1 cellular context compared by ENCODE assay signal in the genomic region with DNA sequence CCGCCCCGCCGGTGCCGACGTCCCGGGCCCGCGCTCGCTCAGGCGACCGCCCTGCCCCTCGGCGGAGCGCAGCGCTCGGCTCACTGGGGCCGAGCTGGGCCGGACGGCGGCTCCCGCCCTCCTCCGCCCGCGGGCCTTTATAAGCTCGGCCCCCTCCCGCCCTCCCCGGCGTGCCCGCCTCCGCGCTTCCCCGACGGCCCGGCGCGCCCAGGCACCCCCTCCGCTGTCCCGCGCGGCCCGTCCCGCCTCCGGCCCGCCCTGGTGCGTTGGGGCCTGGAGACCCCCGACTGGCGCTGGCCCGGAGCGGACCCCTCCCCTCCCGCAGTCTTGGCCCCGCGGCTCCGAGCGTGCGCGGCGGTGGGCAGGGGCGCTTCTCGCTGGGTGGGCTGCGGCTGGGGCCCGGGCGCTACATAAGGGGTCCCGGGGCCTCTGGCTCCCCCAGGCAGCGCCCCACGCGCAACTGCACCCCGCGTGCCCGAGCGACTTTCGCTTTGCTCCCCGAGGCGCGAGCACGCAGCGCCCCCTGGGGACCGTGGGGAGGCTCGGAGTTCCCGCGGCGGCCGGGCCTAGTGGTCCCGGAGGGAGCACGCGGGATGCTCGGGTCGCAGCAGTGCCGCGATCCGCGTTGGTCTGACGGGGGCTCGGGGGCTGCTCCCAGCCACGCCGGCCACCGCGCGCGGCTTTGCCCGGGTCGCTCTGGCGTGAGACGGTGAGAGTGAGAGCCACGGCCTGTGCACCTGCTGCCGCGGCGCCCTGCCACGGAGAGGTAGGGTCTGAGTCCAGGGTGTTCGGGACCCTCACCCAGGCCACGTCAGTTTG.
TF ChIP-seq lines count a peak whose summit lies in the region.

A gene with protein sequence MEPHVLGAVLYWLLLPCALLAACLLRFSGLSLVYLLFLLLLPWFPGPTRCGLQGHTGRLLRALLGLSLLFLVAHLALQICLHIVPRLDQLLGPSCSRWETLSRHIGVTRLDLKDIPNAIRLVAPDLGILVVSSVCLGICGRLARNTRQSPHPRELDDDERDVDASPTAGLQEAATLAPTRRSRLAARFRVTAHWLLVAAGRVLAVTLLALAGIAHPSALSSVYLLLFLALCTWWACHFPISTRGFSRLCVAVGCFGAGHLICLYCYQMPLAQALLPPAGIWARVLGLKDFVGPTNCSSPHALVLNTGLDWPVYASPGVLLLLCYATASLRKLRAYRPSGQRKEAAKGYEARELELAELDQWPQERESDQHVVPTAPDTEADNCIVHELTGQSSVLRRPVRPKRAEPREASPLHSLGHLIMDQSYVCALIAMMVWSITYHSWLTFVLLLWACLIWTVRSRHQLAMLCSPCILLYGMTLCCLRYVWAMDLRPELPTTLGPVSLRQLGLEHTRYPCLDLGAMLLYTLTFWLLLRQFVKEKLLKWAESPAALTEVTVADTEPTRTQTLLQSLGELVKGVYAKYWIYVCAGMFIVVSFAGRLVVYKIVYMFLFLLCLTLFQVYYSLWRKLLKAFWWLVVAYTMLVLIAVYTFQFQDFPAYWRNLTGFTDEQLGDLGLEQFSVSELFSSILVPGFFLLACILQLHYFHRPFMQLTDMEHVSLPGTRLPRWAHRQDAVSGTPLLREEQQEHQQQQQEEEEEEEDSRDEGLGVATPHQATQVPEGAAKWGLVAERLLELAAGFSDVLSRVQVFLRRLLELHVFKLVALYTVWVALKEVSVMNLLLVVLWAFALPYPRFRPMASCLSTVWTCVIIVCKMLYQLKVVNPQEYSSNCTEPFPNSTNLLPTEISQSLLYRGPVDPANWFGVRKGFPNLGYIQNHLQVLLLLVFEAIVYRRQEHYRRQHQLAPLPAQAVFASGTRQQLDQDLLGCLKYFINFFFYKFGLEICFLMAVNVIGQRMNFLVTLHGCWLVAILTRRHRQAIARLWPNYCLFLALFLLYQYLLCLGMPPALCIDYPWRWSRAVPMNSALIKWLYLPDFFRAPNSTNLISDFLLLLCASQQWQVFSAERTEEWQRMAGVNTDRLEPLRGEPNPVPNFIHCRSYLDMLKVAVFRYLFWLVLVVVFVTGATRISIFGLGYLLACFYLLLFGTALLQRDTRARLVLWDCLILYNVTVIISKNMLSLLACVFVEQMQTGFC (N-terminal part only) (minus strand): TSS at position 115 of the 819 bp plus-strand sequence. CDS start 256 bp downstream, outside the sequence.

TF ChIP-seq in HepG2, 621 proteins besides CTCF, POLR2A, EP300 and RAD21 (continued from another document and continues in another):
- TF ChIP-seq ZNF30 (CRISPR knock-in tag; IDR thresholded peaks at IDR 0.05) (no peak), ZFP36L1 (CRISPR knock-in tag; IDR thresholded peaks at IDR 0.05) (0 out of 2 replicates have a peak, but pooled peaks have one; percentile 45), RFX3 (CRISPR knock-in tag; IDR thresholded peaks at IDR 0.05) (no peak), ZNF432 (CRISPR knock-in tag; IDR thresholded peaks at IDR 0.05; ENCODE audit: borderline replicate concordance) (no peak), FOXA1 (IDR thresholded peaks at IDR 0.05) (no peak), FOXA1 (CRISPR knock-in tag; IDR thresholded peaks at IDR 0.05) (no peak), MATR3 (CRISPR knock-in tag; IDR thresholded peaks at IDR 0.05) (0 out of 2 replicates have a peak, but pooled peaks have one; percentile 86), ZNF552 (CRISPR knock-in tag; IDR thresholded peaks at IDR 0.05; ENCODE audit: borderline replicate concordance) (peak; percentile 87; the same call in 1 of the 2 replicates), ZNF274 (CRISPR knock-in tag; IDR thresholded peaks at IDR 0.05) (peak; percentile 77; the same call in 1 of the 2 replicates), RNF2 (conservative IDR thresholded peaks at IDR 0.05; ENCODE audit: low read depth) (peak; percentile 20; the same call in 1 of the 2 replicates), FOXJ3 (CRISPR knock-in tag; IDR thresholded peaks at IDR 0.05; ENCODE audit: borderline replicate concordance) (no peak), SRSF1 (optimal IDR thresholded peaks at IDR 0.05; ENCODE audit: low read depth, low read length) (no peak), ZNF703 (CRISPR knock-in tag; IDR thresholded peaks at IDR 0.05; ENCODE audit: borderline replicate concordance) (no peak), BORCS8-MEF2B (CRISPR knock-in tag; IDR thresholded peaks at IDR 0.05) (peak; percentile 86; the same call in 1 of the 2 replicates), NCOR1 (IDR thresholded peaks at IDR 0.05; ENCODE audit: borderline replicate concordance, low read length) (no peak), ZNF615 (CRISPR knock-in tag; IDR thresholded peaks at IDR 0.05; ENCODE audit: borderline replicate concordance) (no peak), NFE2L1 (CRISPR knock-in tag; IDR thresholded peaks at IDR 0.05; ENCODE audit: borderline replicate concordance) (no peak; the same call in 1 of the 2 replicates), FOXC1 (CRISPR knock-in tag; IDR thresholded peaks at IDR 0.05; ENCODE audit: borderline replicate concordance) (peak; percentile 97), HNRNPUL1 (IDR thresholded peaks at IDR 0.05; ENCODE audit: low read depth, low read length) (no peak; the same call in 1 of the 2 replicates), SIX1 (CRISPR knock-in tag; IDR thresholded peaks at IDR 0.05; ENCODE audit: borderline replicate concordance) (no peak), EZH2 (conservative IDR thresholded peaks at IDR 0.05; ENCODE audit: low read depth, low read length) (no peak), ZNF878 (CRISPR knock-in tag; IDR thresholded peaks at IDR 0.05) (no peak), ZNF598 (CRISPR knock-in tag; IDR thresholded peaks at IDR 0.05; ENCODE audit: borderline replicate concordance) (peak; percentile 23; the same call in 1 of the 2 replicates), YEATS2 (CRISPR knock-in tag; IDR thresholded peaks at IDR 0.05; ENCODE audit: borderline replicate concordance) (no peak), SATB2 (CRISPR knock-in tag; IDR thresholded peaks at IDR 0.05) (0 out of 2 replicates have a peak, but pooled peaks have one; percentile 75), PCBP1 (IDR thresholded peaks at IDR 0.05; ENCODE audit: borderline replicate concordance, low read depth, low read length) (0 out of 2 replicates have a peak, but pooled peaks have one; percentile 11), CENPT (CRISPR knock-in tag; IDR thresholded peaks at IDR 0.05; ENCODE audit: low read depth) (peak; percentile 87; the same call in 1 of the 2 replicates), GABPB1 (CRISPR knock-in tag; IDR thresholded peaks at IDR 0.05) (peak; percentile 63; the same call in 1 of the 2 replicates), ZNF629 (CRISPR knock-in tag; conservative IDR thresholded peaks at IDR 0.05) (peak; percentile 42), MAFG (CRISPR knock-in tag; IDR thresholded peaks at IDR 0.05) (no peak), ZNF780A (CRISPR knock-in tag; IDR thresholded peaks at IDR 0.05) (no peak), YY1 (IDR thresholded peaks at IDR 0.05; ENCODE audit: insufficient read depth, insufficient replicate concordance, low read depth, low read length) (no peak), ZNF549 (CRISPR knock-in tag; IDR thresholded peaks at IDR 0.05) (no peak), CHD4 (IDR thresholded peaks at IDR 0.05; ENCODE audit: borderline replicate concordance, low read length) (no peak), PLRG1 (conservative IDR thresholded peaks at IDR 0.05) (no peak), ZNF34 (CRISPR knock-in tag; IDR thresholded peaks at IDR 0.05; ENCODE audit: borderline replicate concordance) (peak; percentile 25; the same call in 1 of the 2 replicates), SP5 (CRISPR knock-in tag; IDR thresholded peaks at IDR 0.05; ENCODE audit: borderline replicate concordance, low read depth) (no peak), ZNF567 (CRISPR knock-in tag; IDR thresholded peaks at IDR 0.05; ENCODE audit: borderline replicate concordance) (0 out of 2 replicates have a peak, but pooled peaks have one; percentile 76)
- TF ChIP-seq, protein P1, sequence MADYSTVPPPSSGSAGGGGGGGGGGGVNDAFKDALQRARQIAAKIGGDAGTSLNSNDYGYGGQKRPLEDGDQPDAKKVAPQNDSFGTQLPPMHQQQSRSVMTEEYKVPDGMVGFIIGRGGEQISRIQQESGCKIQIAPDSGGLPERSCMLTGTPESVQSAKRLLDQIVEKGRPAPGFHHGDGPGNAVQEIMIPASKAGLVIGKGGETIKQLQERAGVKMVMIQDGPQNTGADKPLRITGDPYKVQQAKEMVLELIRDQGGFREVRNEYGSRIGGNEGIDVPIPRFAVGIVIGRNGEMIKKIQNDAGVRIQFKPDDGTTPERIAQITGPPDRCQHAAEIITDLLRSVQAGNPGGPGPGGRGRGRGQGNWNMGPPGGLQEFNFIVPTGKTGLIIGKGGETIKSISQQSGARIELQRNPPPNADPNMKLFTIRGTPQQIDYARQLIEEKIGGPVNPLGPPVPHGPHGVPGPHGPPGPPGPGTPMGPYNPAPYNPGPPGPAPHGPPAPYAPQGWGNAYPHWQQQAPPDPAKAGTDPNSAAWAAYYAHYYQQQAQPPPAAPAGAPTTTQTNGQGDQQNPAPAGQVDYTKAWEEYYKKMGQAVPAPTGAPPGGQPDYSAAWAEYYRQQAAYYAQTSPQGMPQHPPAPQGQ (CRISPR knock-in tag; IDR thresholded peaks at IDR 0.05; ENCODE audit: borderline replicate concordance): no peak
- TF ChIP-seq, protein P2, sequence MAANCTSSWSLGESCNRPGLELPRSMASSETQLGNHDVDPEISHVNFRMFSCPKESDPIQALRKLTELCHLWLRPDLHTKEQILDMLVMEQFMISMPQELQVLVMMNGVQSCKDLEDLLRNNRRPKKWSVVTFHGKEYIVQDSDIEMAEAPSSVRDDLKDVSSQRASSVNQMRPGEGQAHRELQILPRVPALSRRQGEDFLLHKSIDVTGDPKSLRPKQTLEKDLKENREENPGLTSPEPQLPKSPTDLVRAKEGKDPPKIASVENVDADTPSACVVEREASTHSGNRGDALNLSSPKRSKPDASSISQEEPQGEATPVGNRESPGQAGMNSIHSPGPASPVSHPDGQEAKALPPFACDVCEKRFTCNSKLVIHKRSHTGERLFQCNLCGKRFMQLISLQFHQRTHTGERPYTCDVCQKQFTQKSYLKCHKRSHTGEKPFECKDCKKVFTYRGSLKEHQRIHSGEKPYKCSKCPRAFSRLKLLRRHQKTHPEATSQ (CRISPR knock-in tag; IDR thresholded peaks at IDR 0.05; ENCODE audit: borderline replicate concordance): 0 out of 2 replicates have a peak, but pooled peaks have one; percentile 54
- TF ChIP-seq, protein P3, sequence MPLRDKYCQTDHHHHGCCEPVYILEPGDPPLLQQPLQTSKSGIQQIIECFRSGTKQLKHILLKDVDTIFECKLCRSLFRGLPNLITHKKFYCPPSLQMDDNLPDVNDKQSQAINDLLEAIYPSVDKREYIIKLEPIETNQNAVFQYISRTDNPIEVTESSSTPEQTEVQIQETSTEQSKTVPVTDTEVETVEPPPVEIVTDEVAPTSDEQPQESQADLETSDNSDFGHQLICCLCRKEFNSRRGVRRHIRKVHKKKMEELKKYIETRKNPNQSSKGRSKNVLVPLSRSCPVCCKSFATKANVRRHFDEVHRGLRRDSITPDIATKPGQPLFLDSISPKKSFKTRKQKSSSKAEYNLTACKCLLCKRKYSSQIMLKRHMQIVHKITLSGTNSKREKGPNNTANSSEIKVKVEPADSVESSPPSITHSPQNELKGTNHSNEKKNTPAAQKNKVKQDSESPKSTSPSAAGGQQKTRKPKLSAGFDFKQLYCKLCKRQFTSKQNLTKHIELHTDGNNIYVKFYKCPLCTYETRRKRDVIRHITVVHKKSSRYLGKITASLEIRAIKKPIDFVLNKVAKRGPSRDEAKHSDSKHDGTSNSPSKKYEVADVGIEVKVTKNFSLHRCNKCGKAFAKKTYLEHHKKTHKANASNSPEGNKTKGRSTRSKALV (CRISPR knock-in tag; IDR thresholded peaks at IDR 0.05): peak; percentile 51; the same call in 1 of the 2 replicates
- TF ChIP-seq, protein P4, sequence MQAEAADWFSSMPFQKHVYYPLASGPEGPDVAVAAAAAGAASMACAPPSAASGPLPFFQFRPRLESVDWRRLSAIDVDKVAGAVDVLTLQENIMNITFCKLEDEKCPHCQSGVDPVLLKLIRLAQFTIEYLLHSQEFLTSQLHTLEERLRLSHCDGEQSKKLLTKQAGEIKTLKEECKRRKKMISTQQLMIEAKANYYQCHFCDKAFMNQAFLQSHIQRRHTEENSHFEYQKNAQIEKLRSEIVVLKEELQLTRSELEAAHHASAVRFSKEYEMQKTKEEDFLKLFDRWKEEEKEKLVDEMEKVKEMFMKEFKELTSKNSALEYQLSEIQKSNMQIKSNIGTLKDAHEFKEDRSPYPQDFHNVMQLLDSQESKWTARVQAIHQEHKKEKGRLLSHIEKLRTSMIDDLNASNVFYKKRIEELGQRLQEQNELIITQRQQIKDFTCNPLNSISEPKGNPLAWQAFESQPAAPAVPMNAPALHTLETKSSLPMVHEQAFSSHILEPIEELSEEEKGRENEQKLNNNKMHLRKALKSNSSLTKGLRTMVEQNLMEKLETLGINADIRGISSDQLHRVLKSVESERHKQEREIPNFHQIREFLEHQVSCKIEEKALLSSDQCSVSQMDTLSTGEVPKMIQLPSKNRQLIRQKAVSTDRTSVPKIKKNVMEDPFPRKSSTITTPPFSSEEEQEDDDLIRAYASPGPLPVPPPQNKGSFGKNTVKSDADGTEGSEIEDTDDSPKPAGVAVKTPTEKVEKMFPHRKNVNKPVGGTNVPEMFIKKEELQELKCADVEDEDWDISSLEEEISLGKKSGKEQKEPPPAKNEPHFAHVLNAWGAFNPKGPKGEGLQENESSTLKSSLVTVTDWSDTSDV (CRISPR knock-in tag; IDR thresholded peaks at IDR 0.05): peak; percentile 97
- TF ChIP-seq, protein P5, sequence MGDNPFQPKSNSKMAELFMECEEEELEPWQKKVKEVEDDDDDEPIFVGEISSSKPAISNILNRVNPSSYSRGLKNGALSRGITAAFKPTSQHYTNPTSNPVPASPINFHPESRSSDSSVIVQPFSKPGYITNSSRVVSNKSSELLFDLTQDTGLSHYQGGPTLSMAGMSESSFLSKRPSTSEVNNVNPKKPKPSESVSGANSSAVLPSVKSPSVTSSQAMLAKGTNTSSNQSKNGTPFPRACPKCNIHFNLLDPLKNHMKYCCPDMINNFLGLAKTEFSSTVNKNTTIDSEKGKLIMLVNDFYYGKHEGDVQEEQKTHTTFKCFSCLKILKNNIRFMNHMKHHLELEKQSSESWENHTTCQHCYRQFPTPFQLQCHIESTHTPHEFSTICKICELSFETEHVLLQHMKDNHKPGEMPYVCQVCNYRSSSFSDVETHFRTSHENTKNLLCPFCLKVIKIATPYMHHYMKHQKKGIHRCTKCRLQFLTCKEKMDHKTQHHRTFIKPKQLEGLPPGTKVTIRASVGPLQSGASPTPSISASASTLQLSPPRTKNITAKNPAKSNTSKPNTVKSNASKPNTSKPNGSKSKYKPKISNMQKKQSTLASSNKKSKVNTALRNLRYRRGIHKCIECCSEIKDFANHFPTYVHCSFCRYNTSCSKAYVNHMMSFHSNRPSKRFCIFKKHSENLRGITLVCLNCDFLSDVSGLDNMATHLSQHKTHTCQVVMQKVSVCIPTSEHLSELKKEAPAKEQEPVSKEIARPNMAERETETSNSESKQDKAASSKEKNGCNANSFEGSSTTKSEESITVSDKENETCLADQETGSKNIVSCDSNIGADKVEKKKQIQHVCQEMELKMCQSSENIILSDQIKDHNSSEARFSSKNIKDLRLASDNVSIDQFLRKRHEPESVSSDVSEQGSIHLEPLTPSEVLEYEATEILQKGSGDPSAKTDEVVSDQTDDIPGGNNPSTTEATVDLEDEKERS (CRISPR knock-in tag; IDR thresholded peaks at IDR 0.05): no peak
